In genomic region chr9:36451949-36452348, GRCh38 we compare ENCODE assay signal across 23 cellular contexts.
"Had no signal": no experiment of that assay in that cellular context is flagged by ENCODE, and none has a peak within 500 bp of the region (broad histone marks: within the 10 kb centered on the region; RNA-seq: fewer than 3 reads in every experiment).

No MANE protein-coding gene starts in this region.

- H3K9me3 Mint-ChIP-seq: dendritic cell treated with granulocyte-macrophage colony-stimulating factor and Interleukin-4, amounts not matched to agents 40 ng/mL and 50 ng/mL, for 4 days; effector memory CD8-positive, alpha-beta T cell; naive thymus-derived CD8-positive, alpha-beta T cell had no signal

- H3K4me3 ChIP-seq: hepatocyte, right atrium auricular region, sigmoid colon, skin epidermis, stomach, thoracic aorta had no signal

- H3K27me3 Mint-ChIP-seq: dendritic cell treated with granulocyte-macrophage colony-stimulating factor and Interleukin-4, amounts not matched to agents 40 ng/mL and 50 ng/mL, for 4 days; effector memory CD8-positive, alpha-beta T cell; naive thymus-derived CD8-positive, alpha-beta T cell had no signal

- H3K36me3 ChIP-seq: neutrophil, right atrium auricular region, sigmoid colon, stomach, thoracic aorta had no signal

- H3K4me1 ChIP-seq: foreskin keratinocyte had no signal

- H3K27me3 ChIP-seq: foreskin keratinocyte, hepatocyte, neutrophil, right atrium auricular region, sigmoid colon, stomach had no signal

- H3K27ac ChIP-seq: foreskin keratinocyte, hepatocyte, neutrophil, right atrium auricular region, sigmoid colon, skin epidermis, stomach, thoracic aorta had no signal

- H3K27ac Mint-ChIP-seq: dendritic cell treated with granulocyte-macrophage colony-stimulating factor and Interleukin-4, amounts not matched to agents 40 ng/mL and 50 ng/mL, for 4 days had no signal

- H3K4me3 Mint-ChIP-seq: dendritic cell treated with granulocyte-macrophage colony-stimulating factor and Interleukin-4, amounts not matched to agents 40 ng/mL and 50 ng/mL, for 4 days; effector memory CD8-positive, alpha-beta T cell; naive thymus-derived CD8-positive, alpha-beta T cell had no signal

- H3K9me3 ChIP-seq: neutrophil, right atrium auricular region, sigmoid colon, stomach, thoracic aorta had no signal

- ATAC-seq: effector memory CD8-positive, alpha-beta T cell; foreskin keratinocyte; left cardiac atrium; left ventricle myocardium superior; naive thymus-derived CD8-positive, alpha-beta T cell had no signal

- DNase-seq: effector memory CD8-positive, alpha-beta T cell; erythroblast; foreskin keratinocyte; head of caudate nucleus; kidney; left cardiac atrium; left ventricle myocardium superior; mammary epithelial cell; naive thymus-derived CD8-positive, alpha-beta T cell; posterior cingulate gyrus; sigmoid colon; stimulated activated CD4-positive, alpha-beta T cell treated with anti-CD3 and anti-CD28 coated beads, Interleukin-2, amount 100 ng/mL, for 24 hours; stimulated activated CD4-positive, alpha-beta T cell treated with anti-CD3 and anti-CD28 coated beads, Interleukin-4, amount 100 ng/mL, for 4 hours; stimulated activated naive CD4-positive, alpha-beta T cell; stomach; substantia nigra; trophoblast cell had no signal
